In genomic region chr5:132484386-132484715, GRCh38 we compare ENCODE assay signal across 1 cellular context.
A peak's percentile ranks its signal among the peaks of the same experiment; 100 is the strongest.
TF ChIP-seq lines count a peak whose summit lies in the region.

No MANE protein-coding gene starts in this region.

TF ChIP-seq in GM12878, 131 proteins besides CTCF, POLR2A, EP300 and RAD21 (continued from another document):
- 0 out of 3 replicates have a peak, but pooled peaks have one; percentile 12 for TF ChIP-seq POU2F2 (IDR thresholded peaks at IDR 0.05; ENCODE audit: borderline replicate concordance, low read depth, low read length)
TF ChIP-seq in GM12878: peak in this region for 1.
